1 cellular context compared by ENCODE assay signal in the genomic region with DNA sequence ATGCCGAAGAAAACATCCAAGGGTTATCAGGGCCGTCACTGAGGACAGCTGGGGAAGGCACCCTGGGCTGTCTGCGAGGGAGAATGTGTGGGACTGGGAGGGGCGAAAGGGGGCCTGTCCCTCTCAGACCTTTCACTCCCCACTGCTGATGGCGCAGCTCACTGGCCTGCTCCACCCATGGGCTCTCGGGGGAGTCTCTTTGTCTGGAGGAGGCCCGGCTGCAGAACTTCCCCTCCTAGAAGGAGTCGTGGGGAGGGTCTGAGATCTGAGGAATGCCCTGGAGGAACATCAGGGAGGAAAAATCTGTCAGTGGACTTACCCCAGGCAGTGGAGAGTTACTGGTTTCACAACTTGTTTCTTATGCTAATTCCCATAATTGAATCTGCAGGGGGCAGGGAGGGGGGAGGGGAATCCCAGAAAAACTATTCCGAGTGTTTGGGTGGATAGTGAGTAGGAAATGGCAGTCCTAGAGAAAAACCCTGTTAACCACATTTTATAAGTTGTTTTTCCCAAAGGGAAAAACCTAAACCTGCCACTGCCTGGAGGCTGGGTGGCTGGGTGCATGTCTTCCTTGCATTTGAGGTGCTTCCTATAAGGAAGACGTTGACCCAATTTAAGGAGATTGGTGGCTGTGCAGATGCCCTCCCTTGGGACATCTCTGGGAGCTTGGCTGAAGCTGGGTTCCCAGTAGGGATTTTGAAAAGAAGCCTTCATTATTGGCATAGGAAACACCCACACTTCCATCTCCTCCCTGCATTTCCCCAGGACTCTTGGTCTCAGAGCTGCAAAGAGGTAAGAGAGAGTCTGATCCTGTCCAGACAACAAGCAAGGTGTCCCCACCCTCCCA.
TF ChIP-seq lines count a peak whose summit lies in the region.

No MANE protein-coding gene starts in this region.

TF ChIP-seq in HEK293, 187 proteins besides CTCF, POLR2A, EP300 and RAD21 (continued from another document):
- TF ChIP-seq, protein P1, sequence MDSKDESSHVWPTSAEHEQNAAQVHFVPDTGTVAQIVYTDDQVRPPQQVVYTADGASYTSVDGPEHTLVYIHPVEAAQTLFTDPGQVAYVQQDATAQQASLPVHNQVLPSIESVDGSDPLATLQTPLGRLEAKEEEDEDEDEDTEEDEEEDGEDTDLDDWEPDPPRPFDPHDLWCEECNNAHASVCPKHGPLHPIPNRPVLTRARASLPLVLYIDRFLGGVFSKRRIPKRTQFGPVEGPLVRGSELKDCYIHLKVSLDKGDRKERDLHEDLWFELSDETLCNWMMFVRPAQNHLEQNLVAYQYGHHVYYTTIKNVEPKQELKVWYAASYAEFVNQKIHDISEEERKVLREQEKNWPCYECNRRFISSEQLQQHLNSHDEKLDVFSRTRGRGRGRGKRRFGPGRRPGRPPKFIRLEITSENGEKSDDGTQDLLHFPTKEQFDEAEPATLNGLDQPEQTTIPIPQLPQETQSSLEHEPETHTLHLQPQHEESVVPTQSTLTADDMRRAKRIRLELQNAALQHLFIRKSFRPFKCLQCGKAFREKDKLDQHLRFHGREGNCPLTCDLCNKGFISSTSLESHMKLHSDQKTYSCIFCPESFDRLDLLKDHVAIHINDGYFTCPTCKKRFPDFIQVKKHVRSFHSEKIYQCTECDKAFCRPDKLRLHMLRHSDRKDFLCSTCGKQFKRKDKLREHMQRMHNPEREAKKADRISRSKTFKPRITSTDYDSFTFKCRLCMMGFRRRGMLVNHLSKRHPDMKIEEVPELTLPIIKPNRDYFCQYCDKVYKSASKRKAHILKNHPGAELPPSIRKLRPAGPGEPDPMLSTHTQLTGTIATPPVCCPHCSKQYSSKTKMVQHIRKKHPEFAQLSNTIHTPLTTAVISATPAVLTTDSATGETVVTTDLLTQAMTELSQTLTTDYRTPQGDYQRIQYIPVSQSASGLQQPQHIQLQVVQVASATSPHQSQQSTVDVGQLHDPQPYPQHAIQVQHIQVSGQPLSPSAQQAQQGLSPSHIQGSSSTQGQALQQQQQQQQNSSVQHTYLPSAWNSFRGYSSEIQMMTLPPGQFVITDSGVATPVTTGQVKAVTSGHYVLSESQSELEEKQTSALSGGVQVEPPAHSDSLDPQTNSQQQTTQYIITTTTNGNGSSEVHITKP (tag by site-specific recombination; IDR thresholded peaks at IDR 0.05), result peak; percentile 76
- peak; percentile 45; the same call in 1 of the 2 replicates for TF ChIP-seq GLIS1 (tag by site-specific recombination; IDR thresholded peaks at IDR 0.05)
- TF ChIP-seq ZNF785 (tag by site-specific recombination; IDR thresholded peaks at IDR 0.05), result no peak
- TF ChIP-seq, protein P2, sequence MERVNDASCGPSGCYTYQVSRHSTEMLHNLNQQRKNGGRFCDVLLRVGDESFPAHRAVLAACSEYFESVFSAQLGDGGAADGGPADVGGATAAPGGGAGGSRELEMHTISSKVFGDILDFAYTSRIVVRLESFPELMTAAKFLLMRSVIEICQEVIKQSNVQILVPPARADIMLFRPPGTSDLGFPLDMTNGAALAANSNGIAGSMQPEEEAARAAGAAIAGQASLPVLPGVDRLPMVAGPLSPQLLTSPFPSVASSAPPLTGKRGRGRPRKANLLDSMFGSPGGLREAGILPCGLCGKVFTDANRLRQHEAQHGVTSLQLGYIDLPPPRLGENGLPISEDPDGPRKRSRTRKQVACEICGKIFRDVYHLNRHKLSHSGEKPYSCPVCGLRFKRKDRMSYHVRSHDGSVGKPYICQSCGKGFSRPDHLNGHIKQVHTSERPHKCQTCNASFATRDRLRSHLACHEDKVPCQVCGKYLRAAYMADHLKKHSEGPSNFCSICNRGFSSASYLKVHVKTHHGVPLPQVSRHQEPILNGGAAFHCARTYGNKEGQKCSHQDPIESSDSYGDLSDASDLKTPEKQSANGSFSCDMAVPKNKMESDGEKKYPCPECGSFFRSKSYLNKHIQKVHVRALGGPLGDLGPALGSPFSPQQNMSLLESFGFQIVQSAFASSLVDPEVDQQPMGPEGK (tag by site-specific recombination; IDR thresholded peaks at IDR 0.05), result no peak
- TF ChIP-seq, protein P3, sequence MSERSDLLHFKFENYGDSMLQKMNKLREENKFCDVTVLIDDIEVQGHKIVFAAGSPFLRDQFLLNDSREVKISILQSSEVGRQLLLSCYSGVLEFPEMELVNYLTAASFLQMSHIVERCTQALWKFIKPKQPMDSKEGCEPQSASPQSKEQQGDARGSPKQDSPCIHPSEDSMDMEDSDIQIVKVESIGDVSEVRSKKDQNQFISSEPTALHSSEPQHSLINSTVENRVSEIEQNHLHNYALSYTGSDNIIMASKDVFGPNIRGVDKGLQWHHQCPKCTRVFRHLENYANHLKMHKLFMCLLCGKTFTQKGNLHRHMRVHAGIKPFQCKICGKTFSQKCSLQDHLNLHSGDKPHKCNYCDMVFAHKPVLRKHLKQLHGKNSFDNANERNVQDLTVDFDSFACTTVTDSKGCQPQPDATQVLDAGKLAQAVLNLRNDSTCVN (tag by site-specific recombination; optimal IDR thresholded peaks at IDR 0.05), result no peak
- no peak for TF ChIP-seq ZNF138 (tag by site-specific recombination; IDR thresholded peaks at IDR 0.05; ENCODE audit: borderline replicate concordance)
